In the genomic region with DNA sequence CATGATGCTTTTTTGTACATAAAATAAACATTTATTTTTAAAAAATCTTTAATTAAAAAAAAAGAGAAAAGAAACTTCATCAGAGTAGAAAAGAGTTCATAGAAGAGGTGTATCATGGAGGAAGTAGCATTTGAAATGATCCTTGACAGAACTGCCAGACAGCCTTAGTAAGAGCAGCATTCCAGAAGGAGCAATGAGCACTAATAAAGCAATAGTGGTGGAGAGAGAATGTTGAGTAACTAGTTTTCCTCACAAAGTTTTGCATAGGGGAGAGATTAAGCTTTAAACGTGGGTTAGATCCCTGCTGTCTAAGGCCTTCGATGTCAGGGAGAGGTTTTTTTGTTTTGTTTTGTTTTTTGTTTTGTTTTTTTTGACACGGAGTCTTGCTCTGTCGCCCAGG, we compare ENCODE assay signal across 1 cellular context.
TF ChIP-seq lines count a peak whose summit lies in the region.

No MANE protein-coding gene starts in this region.

TF ChIP-seq in GM23338, 12 proteins besides CTCF, POLR2A, EP300 and RAD21 (continued from another document):
- TF ChIP-seq, protein P1, sequence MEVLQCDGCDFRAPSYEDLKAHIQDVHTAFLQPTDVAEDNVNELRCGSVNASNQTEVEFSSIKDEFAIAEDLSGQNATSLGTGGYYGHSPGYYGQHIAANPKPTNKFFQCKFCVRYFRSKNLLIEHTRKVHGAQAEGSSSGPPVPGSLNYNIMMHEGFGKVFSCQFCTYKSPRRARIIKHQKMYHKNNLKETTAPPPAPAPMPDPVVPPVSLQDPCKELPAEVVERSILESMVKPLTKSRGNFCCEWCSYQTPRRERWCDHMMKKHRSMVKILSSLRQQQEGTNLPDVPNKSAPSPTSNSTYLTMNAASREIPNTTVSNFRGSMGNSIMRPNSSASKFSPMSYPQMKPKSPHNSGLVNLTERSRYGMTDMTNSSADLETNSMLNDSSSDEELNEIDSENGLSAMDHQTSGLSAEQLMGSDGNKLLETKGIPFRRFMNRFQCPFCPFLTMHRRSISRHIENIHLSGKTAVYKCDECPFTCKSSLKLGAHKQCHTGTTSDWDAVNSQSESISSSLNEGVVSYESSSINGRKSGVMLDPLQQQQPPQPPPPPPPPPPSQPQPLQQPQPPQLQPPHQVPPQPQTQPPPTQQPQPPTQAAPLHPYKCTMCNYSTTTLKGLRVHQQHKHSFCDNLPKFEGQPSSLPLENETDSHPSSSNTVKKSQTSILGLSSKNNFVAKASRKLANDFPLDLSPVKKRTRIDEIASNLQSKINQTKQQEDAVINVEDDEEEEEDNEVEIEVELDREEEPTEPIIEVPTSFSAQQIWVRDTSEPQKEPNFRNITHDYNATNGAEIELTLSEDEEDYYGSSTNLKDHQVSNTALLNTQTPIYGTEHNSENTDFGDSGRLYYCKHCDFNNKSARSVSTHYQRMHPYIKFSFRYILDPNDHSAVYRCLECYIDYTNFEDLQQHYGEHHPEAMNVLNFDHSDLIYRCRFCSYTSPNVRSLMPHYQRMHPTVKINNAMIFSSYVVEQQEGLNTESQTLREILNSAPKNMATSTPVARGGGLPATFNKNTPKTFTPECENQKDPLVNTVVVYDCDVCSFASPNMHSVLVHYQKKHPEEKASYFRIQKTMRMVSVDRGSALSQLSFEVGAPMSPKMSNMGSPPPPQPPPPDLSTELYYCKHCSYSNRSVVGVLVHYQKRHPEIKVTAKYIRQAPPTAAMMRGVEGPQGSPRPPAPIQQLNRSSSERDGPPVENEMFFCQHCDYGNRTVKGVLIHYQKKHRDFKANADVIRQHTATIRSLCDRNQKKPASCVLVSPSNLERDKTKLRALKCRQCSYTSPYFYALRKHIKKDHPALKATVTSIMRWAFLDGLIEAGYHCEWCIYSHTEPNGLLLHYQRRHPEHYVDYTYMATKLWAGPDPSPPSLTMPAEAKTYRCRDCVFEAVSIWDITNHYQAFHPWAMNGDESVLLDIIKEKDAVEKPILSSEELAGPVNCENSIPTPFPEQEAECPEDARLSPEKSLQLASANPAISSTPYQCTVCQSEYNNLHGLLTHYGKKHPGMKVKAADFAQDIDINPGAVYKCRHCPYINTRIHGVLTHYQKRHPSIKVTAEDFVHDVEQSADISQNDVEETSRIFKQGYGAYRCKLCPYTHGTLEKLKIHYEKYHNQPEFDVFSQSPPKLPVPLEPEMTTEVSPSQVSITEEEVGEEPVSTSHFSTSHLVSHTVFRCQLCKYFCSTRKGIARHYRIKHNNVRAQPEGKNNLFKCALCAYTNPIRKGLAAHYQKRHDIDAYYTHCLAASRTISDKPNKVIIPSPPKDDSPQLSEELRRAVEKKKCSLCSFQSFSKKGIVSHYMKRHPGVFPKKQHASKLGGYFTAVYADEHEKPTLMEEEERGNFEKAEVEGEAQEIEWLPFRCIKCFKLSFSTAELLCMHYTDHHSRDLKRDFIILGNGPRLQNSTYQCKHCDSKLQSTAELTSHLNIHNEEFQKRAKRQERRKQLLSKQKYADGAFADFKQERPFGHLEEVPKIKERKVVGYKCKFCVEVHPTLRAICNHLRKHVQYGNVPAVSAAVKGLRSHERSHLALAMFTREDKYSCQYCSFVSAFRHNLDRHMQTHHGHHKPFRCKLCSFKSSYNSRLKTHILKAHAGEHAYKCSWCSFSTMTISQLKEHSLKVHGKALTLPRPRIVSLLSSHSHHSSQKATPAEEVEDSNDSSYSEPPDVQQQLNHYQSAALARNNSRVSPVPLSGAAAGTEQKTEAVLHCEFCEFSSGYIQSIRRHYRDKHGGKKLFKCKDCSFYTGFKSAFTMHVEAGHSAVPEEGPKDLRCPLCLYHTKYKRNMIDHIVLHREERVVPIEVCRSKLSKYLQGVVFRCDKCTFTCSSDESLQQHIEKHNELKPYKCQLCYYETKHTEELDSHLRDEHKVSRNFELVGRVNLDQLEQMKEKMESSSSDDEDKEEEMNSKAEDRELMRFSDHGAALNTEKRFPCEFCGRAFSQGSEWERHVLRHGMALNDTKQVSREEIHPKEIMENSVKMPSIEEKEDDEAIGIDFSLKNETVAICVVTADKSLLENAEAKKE (CRISPR knock-in tag; IDR thresholded peaks at IDR 0.05) = no peak
- TF ChIP-seq JUNB (IDR thresholded peaks at IDR 0.05; ENCODE audit: unreplicated experiment) (no peak), EZH2phosphoT487 (IDR thresholded peaks at IDR 0.05; ENCODE audit: unreplicated experiment) (no peak), EZH2 (IDR thresholded peaks at IDR 0.05; ENCODE audit: low read depth, unreplicated experiment) (no peak), CREB1 (CRISPR knock-in tag; IDR thresholded peaks at IDR 0.05; ENCODE audit: low read depth) (no peak)
- TF ChIP-seq, protein P2, sequence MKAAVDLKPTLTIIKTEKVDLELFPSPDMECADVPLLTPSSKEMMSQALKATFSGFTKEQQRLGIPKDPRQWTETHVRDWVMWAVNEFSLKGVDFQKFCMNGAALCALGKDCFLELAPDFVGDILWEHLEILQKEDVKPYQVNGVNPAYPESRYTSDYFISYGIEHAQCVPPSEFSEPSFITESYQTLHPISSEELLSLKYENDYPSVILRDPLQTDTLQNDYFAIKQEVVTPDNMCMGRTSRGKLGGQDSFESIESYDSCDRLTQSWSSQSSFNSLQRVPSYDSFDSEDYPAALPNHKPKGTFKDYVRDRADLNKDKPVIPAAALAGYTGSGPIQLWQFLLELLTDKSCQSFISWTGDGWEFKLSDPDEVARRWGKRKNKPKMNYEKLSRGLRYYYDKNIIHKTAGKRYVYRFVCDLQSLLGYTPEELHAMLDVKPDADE (IDR thresholded peaks at IDR 0.05) = no peak
